ENCODE assay signal across 1 cellular context in genomic region chr2:64323192-64323591, GRCh38.
TF ChIP-seq lines count a peak whose summit lies in the region.

No MANE protein-coding gene starts in this region.

TF ChIP-seq in H1, 55 proteins besides CTCF, POLR2A, EP300 and RAD21:
- TF ChIP-seq TEAD4 (IDR thresholded peaks at IDR 0.05; ENCODE audit: low read depth, low read length) = no peak
- no peak for TF ChIP-seq E2F6 (IDR thresholded peaks at IDR 0.05)
- no peak for TF ChIP-seq RBBP5 (IDR thresholded peaks at IDR 0.05; ENCODE audit: borderline replicate concordance, low read depth, low read length)
- no peak for TF ChIP-seq HDAC2 (IDR thresholded peaks at IDR 0.05; ENCODE audit: borderline replicate concordance in 1 of 2, low read depth in 2 of 2, low read length in 2 of 2)
- no peak for TF ChIP-seq EZH2 (IDR thresholded peaks at IDR 0.05; ENCODE audit: low read depth, low read length, severe bottlenecking)
- TF ChIP-seq HDAC6 (IDR thresholded peaks at IDR 0.05; ENCODE audit: low read depth, low read length) = no peak
- no peak for TF ChIP-seq RXRA (IDR thresholded peaks at IDR 0.05; ENCODE audit: insufficient read depth, low read depth, low read length)
- no peak for TF ChIP-seq TBP (IDR thresholded peaks at IDR 0.05; ENCODE audit: low read depth, low read length)
- TF ChIP-seq, protein P1, sequence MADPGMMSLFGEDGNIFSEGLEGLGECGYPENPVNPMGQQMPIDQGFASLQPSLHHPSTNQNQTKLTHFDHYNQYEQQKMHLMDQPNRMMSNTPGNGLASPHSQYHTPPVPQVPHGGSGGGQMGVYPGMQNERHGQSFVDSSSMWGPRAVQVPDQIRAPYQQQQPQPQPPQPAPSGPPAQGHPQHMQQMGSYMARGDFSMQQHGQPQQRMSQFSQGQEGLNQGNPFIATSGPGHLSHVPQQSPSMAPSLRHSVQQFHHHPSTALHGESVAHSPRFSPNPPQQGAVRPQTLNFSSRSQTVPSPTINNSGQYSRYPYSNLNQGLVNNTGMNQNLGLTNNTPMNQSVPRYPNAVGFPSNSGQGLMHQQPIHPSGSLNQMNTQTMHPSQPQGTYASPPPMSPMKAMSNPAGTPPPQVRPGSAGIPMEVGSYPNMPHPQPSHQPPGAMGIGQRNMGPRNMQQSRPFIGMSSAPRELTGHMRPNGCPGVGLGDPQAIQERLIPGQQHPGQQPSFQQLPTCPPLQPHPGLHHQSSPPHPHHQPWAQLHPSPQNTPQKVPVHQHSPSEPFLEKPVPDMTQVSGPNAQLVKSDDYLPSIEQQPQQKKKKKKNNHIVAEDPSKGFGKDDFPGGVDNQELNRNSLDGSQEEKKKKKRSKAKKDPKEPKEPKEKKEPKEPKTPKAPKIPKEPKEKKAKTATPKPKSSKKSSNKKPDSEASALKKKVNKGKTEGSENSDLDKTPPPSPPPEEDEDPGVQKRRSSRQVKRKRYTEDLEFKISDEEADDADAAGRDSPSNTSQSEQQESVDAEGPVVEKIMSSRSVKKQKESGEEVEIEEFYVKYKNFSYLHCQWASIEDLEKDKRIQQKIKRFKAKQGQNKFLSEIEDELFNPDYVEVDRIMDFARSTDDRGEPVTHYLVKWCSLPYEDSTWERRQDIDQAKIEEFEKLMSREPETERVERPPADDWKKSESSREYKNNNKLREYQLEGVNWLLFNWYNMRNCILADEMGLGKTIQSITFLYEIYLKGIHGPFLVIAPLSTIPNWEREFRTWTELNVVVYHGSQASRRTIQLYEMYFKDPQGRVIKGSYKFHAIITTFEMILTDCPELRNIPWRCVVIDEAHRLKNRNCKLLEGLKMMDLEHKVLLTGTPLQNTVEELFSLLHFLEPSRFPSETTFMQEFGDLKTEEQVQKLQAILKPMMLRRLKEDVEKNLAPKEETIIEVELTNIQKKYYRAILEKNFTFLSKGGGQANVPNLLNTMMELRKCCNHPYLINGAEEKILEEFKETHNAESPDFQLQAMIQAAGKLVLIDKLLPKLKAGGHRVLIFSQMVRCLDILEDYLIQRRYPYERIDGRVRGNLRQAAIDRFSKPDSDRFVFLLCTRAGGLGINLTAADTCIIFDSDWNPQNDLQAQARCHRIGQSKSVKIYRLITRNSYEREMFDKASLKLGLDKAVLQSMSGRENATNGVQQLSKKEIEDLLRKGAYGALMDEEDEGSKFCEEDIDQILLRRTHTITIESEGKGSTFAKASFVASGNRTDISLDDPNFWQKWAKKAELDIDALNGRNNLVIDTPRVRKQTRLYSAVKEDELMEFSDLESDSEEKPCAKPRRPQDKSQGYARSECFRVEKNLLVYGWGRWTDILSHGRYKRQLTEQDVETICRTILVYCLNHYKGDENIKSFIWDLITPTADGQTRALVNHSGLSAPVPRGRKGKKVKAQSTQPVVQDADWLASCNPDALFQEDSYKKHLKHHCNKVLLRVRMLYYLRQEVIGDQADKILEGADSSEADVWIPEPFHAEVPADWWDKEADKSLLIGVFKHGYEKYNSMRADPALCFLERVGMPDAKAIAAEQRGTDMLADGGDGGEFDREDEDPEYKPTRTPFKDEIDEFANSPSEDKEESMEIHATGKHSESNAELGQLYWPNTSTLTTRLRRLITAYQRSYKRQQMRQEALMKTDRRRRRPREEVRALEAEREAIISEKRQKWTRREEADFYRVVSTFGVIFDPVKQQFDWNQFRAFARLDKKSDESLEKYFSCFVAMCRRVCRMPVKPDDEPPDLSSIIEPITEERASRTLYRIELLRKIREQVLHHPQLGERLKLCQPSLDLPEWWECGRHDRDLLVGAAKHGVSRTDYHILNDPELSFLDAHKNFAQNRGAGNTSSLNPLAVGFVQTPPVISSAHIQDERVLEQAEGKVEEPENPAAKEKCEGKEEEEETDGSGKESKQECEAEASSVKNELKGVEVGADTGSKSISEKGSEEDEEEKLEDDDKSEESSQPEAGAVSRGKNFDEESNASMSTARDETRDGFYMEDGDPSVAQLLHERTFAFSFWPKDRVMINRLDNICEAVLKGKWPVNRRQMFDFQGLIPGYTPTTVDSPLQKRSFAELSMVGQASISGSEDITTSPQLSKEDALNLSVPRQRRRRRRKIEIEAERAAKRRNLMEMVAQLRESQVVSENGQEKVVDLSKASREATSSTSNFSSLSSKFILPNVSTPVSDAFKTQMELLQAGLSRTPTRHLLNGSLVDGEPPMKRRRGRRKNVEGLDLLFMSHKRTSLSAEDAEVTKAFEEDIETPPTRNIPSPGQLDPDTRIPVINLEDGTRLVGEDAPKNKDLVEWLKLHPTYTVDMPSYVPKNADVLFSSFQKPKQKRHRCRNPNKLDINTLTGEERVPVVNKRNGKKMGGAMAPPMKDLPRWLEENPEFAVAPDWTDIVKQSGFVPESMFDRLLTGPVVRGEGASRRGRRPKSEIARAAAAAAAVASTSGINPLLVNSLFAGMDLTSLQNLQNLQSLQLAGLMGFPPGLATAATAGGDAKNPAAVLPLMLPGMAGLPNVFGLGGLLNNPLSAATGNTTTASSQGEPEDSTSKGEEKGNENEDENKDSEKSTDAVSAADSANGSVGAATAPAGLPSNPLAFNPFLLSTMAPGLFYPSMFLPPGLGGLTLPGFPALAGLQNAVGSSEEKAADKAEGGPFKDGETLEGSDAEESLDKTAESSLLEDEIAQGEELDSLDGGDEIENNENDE (IDR thresholded peaks at IDR 0.05; ENCODE audit: insufficient replicate concordance, low read length) = no peak
- TF ChIP-seq SRF (IDR thresholded peaks at IDR 0.05; ENCODE audit: low read depth, low read length) = no peak
- TF ChIP-seq ATF2 (IDR thresholded peaks at IDR 0.05; ENCODE audit: low read length) = no peak
- TF ChIP-seq SP4 (IDR thresholded peaks at IDR 0.05; ENCODE audit: low read length) = no peak
- no peak for TF ChIP-seq YY1 (IDR thresholded peaks at IDR 0.05; ENCODE audit: low read depth, low read length)
- no peak for TF ChIP-seq EGR1 (IDR thresholded peaks at IDR 0.05; ENCODE audit: borderline replicate concordance, low read depth, low read length)
- no peak for TF ChIP-seq RNF2 (IDR thresholded peaks at IDR 0.05; ENCODE audit: borderline replicate concordance, low read depth, low read length, missing control alignments, poor library complexity, severe bottlenecking)
- TF ChIP-seq FOSL1 (IDR thresholded peaks at IDR 0.05; ENCODE audit: insufficient read depth, low read depth, low read length) = no peak
- TF ChIP-seq SIRT6 (IDR thresholded peaks at IDR 0.05; ENCODE audit: low read length) = no peak
- no peak for TF ChIP-seq GTF2F1 (IDR thresholded peaks at IDR 0.05; ENCODE audit: borderline replicate concordance, low read depth, low read length)
- TF ChIP-seq JUN (IDR thresholded peaks at IDR 0.05; ENCODE audit: low read depth, low read length) = no peak
